ENCODE assay signal across 10 cellular contexts in the genomic region with DNA sequence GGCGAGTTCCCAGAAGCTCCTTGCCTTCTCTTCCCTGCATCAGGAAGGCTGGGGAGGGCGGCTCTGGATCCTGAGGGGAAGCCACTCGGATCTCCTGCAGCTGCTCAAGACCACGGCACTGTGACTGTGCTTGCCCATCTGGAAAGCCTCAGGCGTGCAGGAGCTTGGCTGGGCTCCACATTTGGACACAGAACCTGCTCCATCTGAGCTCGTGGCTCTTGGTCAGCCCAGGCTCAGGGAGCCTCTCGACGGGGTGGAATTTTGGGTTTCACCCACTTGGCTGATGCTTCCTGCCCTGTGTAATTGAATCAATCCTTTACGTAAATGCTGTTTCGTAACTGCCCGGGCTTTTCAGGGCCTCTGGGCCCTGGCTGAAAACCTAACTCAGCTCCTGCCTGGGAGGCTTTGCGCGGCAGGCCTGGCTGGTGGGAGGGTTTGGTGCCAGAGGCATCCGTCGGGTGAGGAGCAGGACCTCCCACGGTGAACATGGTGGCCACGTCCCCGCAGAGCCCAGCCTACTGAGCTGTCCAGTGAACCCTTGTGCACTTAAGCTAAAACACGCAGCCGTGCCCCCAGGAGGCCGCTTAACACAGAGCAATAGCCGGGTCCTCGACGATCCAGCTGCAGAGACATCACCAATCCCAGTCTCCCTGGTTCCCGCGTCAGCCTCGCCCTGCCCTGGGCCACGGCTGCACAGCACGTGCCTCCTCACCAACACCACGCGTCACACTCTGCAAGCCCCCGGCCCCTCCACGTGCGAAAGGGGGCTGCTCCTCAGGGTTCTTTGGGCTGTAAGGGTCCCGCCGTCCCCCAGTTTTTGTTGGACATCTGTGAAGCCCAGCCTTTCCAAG.
DNase-seq lines count a peak whose midpoint lies in the region; ATAC-seq and TF ChIP-seq lines count a peak whose summit lies in the region.
"Had no signal": no experiment of that assay in that cellular context is flagged by ENCODE, and none has a peak within 500 bp of the region (broad histone marks: within the 10 kb centered on the region; RNA-seq: fewer than 3 reads in every experiment).

No MANE protein-coding gene starts in this region.

- TF ChIP-seq CTCF in fibroblast of lung (conservative IDR thresholded peaks at IDR 0.05 in 1 of 2, IDR thresholded peaks at IDR 0.05 in 1 of 2; ENCODE audit: low read depth in 1 of 2, low read length in 2 of 2): no peak
- no peak for TF ChIP-seq CTCF in natural killer cell (IDR thresholded peaks at IDR 0.05)
- TF ChIP-seq CTCF in vagina (IDR thresholded peaks at IDR 0.05): no peak

- H3K27ac Mint-ChIP-seq in activated naive CD4-positive, alpha-beta T cell treated with anti-CD3 and anti-CD28 coated beads, Interleukin-2, amount 10 ng/mL, durations not matched to agents 7 days and 5 days: no peak overlapping the region
- no peak overlapping the region for H3K27ac Mint-ChIP-seq in natural killer cell
- no peak overlapping the region for H3K27ac Mint-ChIP-seq in stimulated activated naive CD8-positive, alpha-beta T cell treated with anti-CD3 and anti-CD28 coated beads, Interleukin-15, amount 100 ng/mL, for 72 hours
- H3K27ac Mint-ChIP-seq: nephron progenitor cell had no signal

- H3K4me3 Mint-ChIP-seq in activated naive CD4-positive, alpha-beta T cell treated with anti-CD3 and anti-CD28 coated beads, Interleukin-2, amount 10 ng/mL, durations not matched to agents 7 days and 5 days: no peak overlapping the region
- peak overlapping the region; percentile 19 for H3K4me3 Mint-ChIP-seq in natural killer cell
- no peak overlapping the region for H3K4me3 Mint-ChIP-seq in stimulated activated naive CD8-positive, alpha-beta T cell treated with anti-CD3 and anti-CD28 coated beads, Interleukin-15, amount 100 ng/mL, for 72 hours
- no peak overlapping the region for H3K4me3 Mint-ChIP-seq in activated T-cell treated with anti-CD3 and anti-CD28 coated beads, Interleukin-2, amount 50 U/mL, for 4 hours
- H3K4me3 Mint-ChIP-seq: nephron progenitor cell had no signal

- H3K79me2 ChIP-seq in fibroblast of lung (ENCODE audit: control insufficient read depth, insufficient read depth, low read length): no peaks in the 10 kb centered on the region

- ATAC-seq in natural killer cell: no peak
- no peak for ATAC-seq in stimulated activated naive CD8-positive, alpha-beta T cell treated with anti-CD3 and anti-CD28 coated beads, Interleukin-15, amount 100 ng/mL, for 72 hours
- ATAC-seq in activated T-cell treated with anti-CD3 and anti-CD28 coated beads, Interleukin-2, amount 50 U/mL, for 4 hours: no peak

- peak; percentile 7 for DNase-seq in activated naive CD4-positive, alpha-beta T cell treated with anti-CD3 and anti-CD28 coated beads, Interleukin-2, amount 50 U/mL, for 16 hours
- no peak for DNase-seq in activated naive CD4-positive, alpha-beta T cell treated with anti-CD3 and anti-CD28 coated beads, Interleukin-2, amount 10 ng/mL, durations not matched to agents 7 days and 5 days
- DNase-seq in fibroblast of lung (ENCODE audit: low read depth in 2 of 2) (peak in 1 of 2 donors; percentile 97), natural killer cell (no peak), vagina (ENCODE audit: extremely low spot score in 2 of 2) (peak in 1 of 2 donors; percentile 99), iPS-NIHi7 (ENCODE audit: extremely low spot score) (no peak)
- DNase-seq in stimulated activated naive CD8-positive, alpha-beta T cell treated with anti-CD3 and anti-CD28 coated beads, Interleukin-15, amount 100 ng/mL, for 72 hours: no peak
- DNase-seq in activated T-cell treated with anti-CD3 and anti-CD28 coated beads, Interleukin-2, amount 50 U/mL, for 4 hours: no peak
- DNase-seq: NCI-H2081, nephron progenitor cell had no signal

- H3K9ac ChIP-seq in fibroblast of lung (ENCODE audit: insufficient read depth, low read length): no peak overlapping the region

- no peaks in the 10 kb centered on the region for H3K27me3 ChIP-seq in fibroblast of lung (ENCODE audit: control insufficient read depth, insufficient read depth, low read length)
- H3K27me3 ChIP-seq in vagina: no peaks in the 10 kb centered on the region

- H3K4me1 ChIP-seq in fibroblast of lung (ENCODE audit: control insufficient read depth, extremely low read depth, insufficient read depth, low read length) (peaks cover 2% of the 10 kb centered on the region), vagina (peaks cover 28% of the 10 kb centered on the region)

- H3K4me1 Mint-ChIP-seq in activated naive CD4-positive, alpha-beta T cell treated with anti-CD3 and anti-CD28 coated beads, Interleukin-2, amount 10 ng/mL, durations not matched to agents 7 days and 5 days: no peaks in the 10 kb centered on the region
- H3K4me1 Mint-ChIP-seq in natural killer cell: peaks cover 7 to 15% of the 10 kb centered on the region in 2 donors
- H3K4me1 Mint-ChIP-seq in stimulated activated naive CD8-positive, alpha-beta T cell treated with anti-CD3 and anti-CD28 coated beads, Interleukin-15, amount 100 ng/mL, for 72 hours: no peaks in the 10 kb centered on the region
- H3K4me1 Mint-ChIP-seq in activated T-cell treated with anti-CD3 and anti-CD28 coated beads, Interleukin-2, amount 50 U/mL, for 4 hours (ENCODE audit: low read depth): no peaks in the 10 kb centered on the region

- H3K36me3 Mint-ChIP-seq in activated naive CD4-positive, alpha-beta T cell treated with anti-CD3 and anti-CD28 coated beads, Interleukin-2, amount 10 ng/mL, durations not matched to agents 7 days and 5 days: no peaks in the 10 kb centered on the region
- no peaks in the 10 kb centered on the region for H3K36me3 Mint-ChIP-seq in natural killer cell
- no peaks in the 10 kb centered on the region for H3K36me3 Mint-ChIP-seq in activated T-cell treated with anti-CD3 and anti-CD28 coated beads, Interleukin-2, amount 50 U/mL, for 4 hours (ENCODE audit: insufficient read depth)

- intact Hi-C loops in natural killer cell (cut with micrococcal nuclease): no loop called here
- intact Hi-C loops in vagina (cut with DNase I): no loop called here

- no peak overlapping the region for H2AFZ ChIP-seq in fibroblast of lung (ENCODE audit: low read length)

- H4K20me1 ChIP-seq in fibroblast of lung (ENCODE audit: control insufficient read depth, extremely low read depth, insufficient read depth, low read length): no peaks in the 10 kb centered on the region

- H3K4me2 ChIP-seq in fibroblast of lung (ENCODE audit: extremely low read depth, insufficient read depth, low read length): no peak overlapping the region

- H3K9me3 ChIP-seq in fibroblast of lung (ENCODE audit: control insufficient read depth, insufficient read depth, low read depth, low read length) (no peaks in the 10 kb centered on the region), vagina (no peaks in the 10 kb centered on the region)

- H3K36me3 ChIP-seq in fibroblast of lung (ENCODE audit: control insufficient read depth, insufficient read depth, low read length): no peaks in the 10 kb centered on the region
- H3K36me3 ChIP-seq in vagina: no peaks in the 10 kb centered on the region

- H3K4me3 ChIP-seq in fibroblast of lung (replicated peaks in 1 of 4; ENCODE audit: control extremely low read depth in 1 of 4, insufficient read depth in 1 of 4, low read depth in 3 of 4, low read length in 4 of 4) (no peak overlapping the region), vagina (no peak overlapping the region)

- H3K27me3 Mint-ChIP-seq in activated naive CD4-positive, alpha-beta T cell treated with anti-CD3 and anti-CD28 coated beads, Interleukin-2, amount 10 ng/mL, durations not matched to agents 7 days and 5 days: peaks cover 20% of the 10 kb centered on the region
- peaks cover 33 to 34% of the 10 kb centered on the region in 2 donors for H3K27me3 Mint-ChIP-seq in natural killer cell (ENCODE audit: low read depth in 2 of 2)
- no peaks in the 10 kb centered on the region for H3K27me3 Mint-ChIP-seq in stimulated activated naive CD8-positive, alpha-beta T cell treated with anti-CD3 and anti-CD28 coated beads, Interleukin-15, amount 100 ng/mL, for 72 hours
- no peaks in the 10 kb centered on the region for H3K27me3 Mint-ChIP-seq in activated T-cell treated with anti-CD3 and anti-CD28 coated beads, Interleukin-2, amount 50 U/mL, for 4 hours (ENCODE audit: low read depth)

- no peak for TF ChIP-seq POLR2A in vagina (IDR thresholded peaks at IDR 0.05)

- H3K27ac ChIP-seq in fibroblast of lung (ENCODE audit: insufficient read depth, low read length): peak overlapping the region; percentile 74
- H3K27ac ChIP-seq in vagina: peak overlapping the region; percentile 83

- H3K9me3 Mint-ChIP-seq in activated naive CD4-positive, alpha-beta T cell treated with anti-CD3 and anti-CD28 coated beads, Interleukin-2, amount 10 ng/mL, durations not matched to agents 7 days and 5 days: peaks cover 5% of the 10 kb centered on the region
- H3K9me3 Mint-ChIP-seq in natural killer cell: no peaks in the 10 kb centered on the region
- no peaks in the 10 kb centered on the region for H3K9me3 Mint-ChIP-seq in stimulated activated naive CD8-positive, alpha-beta T cell treated with anti-CD3 and anti-CD28 coated beads, Interleukin-15, amount 100 ng/mL, for 72 hours
- H3K9me3 Mint-ChIP-seq in activated T-cell treated with anti-CD3 and anti-CD28 coated beads, Interleukin-2, amount 50 U/mL, for 4 hours: no peaks in the 10 kb centered on the region

- CTCF ChIA-PET in activated naive CD4-positive, alpha-beta T cell treated with anti-CD3 and anti-CD28 coated beads, Interleukin-2, amount 10 ng/mL, durations not matched to agents 7 days and 5 days (lab: Charles Lee): no interaction called here
